Comparison of ENCODE assay signal across 23 cellular contexts in the genomic region with DNA sequence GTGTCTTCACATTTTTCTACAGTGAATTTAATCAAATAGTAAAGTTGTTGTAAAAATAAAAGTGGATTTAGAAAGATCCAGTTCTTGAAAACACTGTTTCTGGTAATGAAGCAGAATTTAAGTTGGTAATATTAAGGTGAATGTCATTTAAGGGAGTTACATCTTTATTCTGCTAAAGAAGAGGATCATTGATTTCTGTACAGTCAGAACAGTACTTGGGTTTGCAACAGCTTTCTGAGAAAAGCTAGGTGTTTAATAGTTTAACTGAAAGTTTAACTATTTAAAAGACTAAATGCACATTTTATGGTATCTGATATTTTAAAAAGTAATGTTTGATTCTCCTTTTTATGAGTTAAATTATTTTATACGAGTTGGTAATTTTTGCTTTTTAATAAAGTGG.
A peak's percentile ranks its signal among the peaks of the same experiment; 100 is the strongest.
DNase-seq lines count a peak whose midpoint lies in the region; ATAC-seq lines count a peak whose summit lies in the region.
"Had no signal": no experiment of that assay in that cellular context is flagged by ENCODE, and none has a peak within 500 bp of the region (broad histone marks: within the 10 kb centered on the region; RNA-seq: fewer than 3 reads in every experiment).

No MANE protein-coding gene starts in this region.

- CTCF ChIA-PET in T-cell (lab: Charles Lee) = no interaction called here

- peaks cover 75% of the 10 kb centered on the region for H3K36me3 Mint-ChIP-seq in T-cell

- no peaks in the 10 kb centered on the region for H3K9me3 Mint-ChIP-seq in T-cell
- H3K9me3 Mint-ChIP-seq: T-helper 2 cell treated with Interferon-gamma antibody and Interleukin-4, amounts not matched to agents 5 μg/mL and 100 μg/mL, for 36 hours had no signal

- H3K27ac Mint-ChIP-seq in T-cell = no peak overlapping the region
- H3K27ac Mint-ChIP-seq: CD4-positive, alpha-beta memory T cell; T-helper 2 cell treated with Interferon-gamma antibody and Interleukin-4, amounts not matched to agents 5 μg/mL and 100 μg/mL, for 36 hours had no signal

- no peak overlapping the region for H3K4me3 Mint-ChIP-seq in T-cell
- H3K4me3 Mint-ChIP-seq: CD4-positive, alpha-beta memory T cell; T-helper 2 cell treated with Interferon-gamma antibody and Interleukin-4, amounts not matched to agents 5 μg/mL and 100 μg/mL, for 36 hours had no signal

- POLR2A ChIA-PET in T-cell (lab: Charles Lee) = no interaction called here

- ATAC-seq in GM18858 (IDR thresholded peaks at IDR 0.05; ENCODE audit: unreplicated experiment) = peak; percentile 50
- ATAC-seq in HG02798 (IDR thresholded peaks at IDR 0.05; ENCODE audit: poor library complexity, unreplicated experiment) = peak; percentile 37
- ATAC-seq in HG03354 (IDR thresholded peaks at IDR 0.05; ENCODE audit: poor library complexity, severe bottlenecking, unreplicated experiment) = peak; percentile 47
- no peak for ATAC-seq in T-cell (replicated peaks in 1 of 4)
- ATAC-seq: Panc1 had no signal

- H3K4me1 Mint-ChIP-seq in T-cell = no peaks in the 10 kb centered on the region

- no peak for DNase-seq in MV-4-11 (lab: John Stamatoyannopoulos, UW)
- no peak for DNase-seq in NCI-H524 treated with DMSO at 0.1 percent for 48 hours (lab: John Stamatoyannopoulos, UW)
- DNase-seq in T-cell = no peak
- DNase-seq in stimulated activated CD4-positive, alpha-beta T cell treated with anti-CD3 and anti-CD28 coated beads, Interleukin-2, amount 100 ng/mL, for 48 hours = no peak
- DNase-seq: ACHN; CD4-positive, alpha-beta memory T cell; GDM1; KBM-7; MM.1S; NCI-H1092; NCI-H1436 treated with DMSO at 0.1 percent for 48 hours; NCI-H2029; NCI-H2227 treated with DMSO at 0.1 percent for 48 hours; NCI-H510A; NCI-H748 treated with DMSO at 0.1 percent for 48 hours; NK-92 treated with Interleukin-12 subunit alpha and Interleukin-12 subunit beta, amount 100 ng/mL, for 24 hours; SIG-M5; SK-N-SH had no signal

- H3K27me3 Mint-ChIP-seq in T-cell = no peaks in the 10 kb centered on the region
- H3K27me3 Mint-ChIP-seq: CD4-positive, alpha-beta memory T cell had no signal

Comparison
In these comparisons a context has a peak if more than half of its experiments do, and no peak if none do; other contexts are left out.
1. ATAC-seq: peak in GM18858 (single experiment), HG02798 (single experiment) and HG03354 (single experiment); none in T-cell (0 of 4).